In genomic region chr7:100585511-100586265, GRCh38 we compare ENCODE assay signal across 1 cellular context.
TF ChIP-seq lines count a peak whose summit lies in the region.

Gene LRCH4, minus strand, starts transcription at chr7:100586129. Its CDS starts 29 bp downstream, at chr7:100586100.

TF ChIP-seq in HepG2, 621 proteins besides CTCF, POLR2A, EP300 and RAD21 (continued from another document and continues in another):
- no peak for TF ChIP-seq ZNF407 (CRISPR knock-in tag; IDR thresholded peaks at IDR 0.05; ENCODE audit: not compliant biosample characterization)
- TF ChIP-seq ZNF687 (CRISPR knock-in tag; IDR thresholded peaks at IDR 0.05): peak; percentile 66; the same call in 1 of the 2 replicates
- peak; percentile 44; the same call in 1 of the 2 replicates for TF ChIP-seq FOXK1 (CRISPR knock-in tag; IDR thresholded peaks at IDR 0.05; ENCODE audit: borderline replicate concordance, low read depth)
- TF ChIP-seq RBM39 (IDR thresholded peaks at IDR 0.05; ENCODE audit: low read depth, low read length, poor library complexity, severe bottlenecking): peak; percentile 77
- no peak for TF ChIP-seq SIX4 (CRISPR knock-in tag; IDR thresholded peaks at IDR 0.05)
- peak; percentile 88 for TF ChIP-seq ARID4A (CRISPR knock-in tag; IDR thresholded peaks at IDR 0.05; ENCODE audit: borderline replicate concordance)
- TF ChIP-seq ZNF292 (CRISPR knock-in tag; IDR thresholded peaks at IDR 0.05; ENCODE audit: borderline replicate concordance, low read depth): no peak
- no peak for TF ChIP-seq ZUFSP (CRISPR knock-in tag; IDR thresholded peaks at IDR 0.05; ENCODE audit: borderline replicate concordance)
- TF ChIP-seq SMAD3 (CRISPR knock-in tag; IDR thresholded peaks at IDR 0.05): peak; percentile 54; the same call in 1 of the 2 replicates
- no peak for TF ChIP-seq ZNF703 (CRISPR knock-in tag; IDR thresholded peaks at IDR 0.05; ENCODE audit: borderline replicate concordance)
- no peak for TF ChIP-seq RAD51 (IDR thresholded peaks at IDR 0.05; ENCODE audit: borderline replicate concordance)
- TF ChIP-seq GTF2F1 (IDR thresholded peaks at IDR 0.05; ENCODE audit: low read length): no peak
- no peak for TF ChIP-seq BCLAF1 (IDR thresholded peaks at IDR 0.05)
- TF ChIP-seq FOSL2 (CRISPR knock-in tag; IDR thresholded peaks at IDR 0.05): peak; percentile 28; the same call in 1 of the 2 replicates
- no peak for TF ChIP-seq JUNB (CRISPR knock-in tag; IDR thresholded peaks at IDR 0.05; ENCODE audit: borderline replicate concordance)
- TF ChIP-seq GMEB1 (CRISPR knock-in tag; IDR thresholded peaks at IDR 0.05; ENCODE audit: borderline replicate concordance): peak; percentile 81; the same call in 1 of the 2 replicates
- peak; percentile 86; the same call in 1 of the 2 replicates for TF ChIP-seq HMGXB3 (CRISPR knock-in tag; IDR thresholded peaks at IDR 0.05; ENCODE audit: borderline replicate concordance)
- TF ChIP-seq KDM5B (CRISPR knock-in tag; IDR thresholded peaks at IDR 0.05; ENCODE audit: borderline replicate concordance): peak; percentile 60
- peak; percentile 59; the same call in 1 of the 2 replicates for TF ChIP-seq ZNF670 (CRISPR knock-in tag; IDR thresholded peaks at IDR 0.05; ENCODE audit: borderline replicate concordance)
